19 cellular contexts compared by ENCODE assay signal in the genomic region with DNA sequence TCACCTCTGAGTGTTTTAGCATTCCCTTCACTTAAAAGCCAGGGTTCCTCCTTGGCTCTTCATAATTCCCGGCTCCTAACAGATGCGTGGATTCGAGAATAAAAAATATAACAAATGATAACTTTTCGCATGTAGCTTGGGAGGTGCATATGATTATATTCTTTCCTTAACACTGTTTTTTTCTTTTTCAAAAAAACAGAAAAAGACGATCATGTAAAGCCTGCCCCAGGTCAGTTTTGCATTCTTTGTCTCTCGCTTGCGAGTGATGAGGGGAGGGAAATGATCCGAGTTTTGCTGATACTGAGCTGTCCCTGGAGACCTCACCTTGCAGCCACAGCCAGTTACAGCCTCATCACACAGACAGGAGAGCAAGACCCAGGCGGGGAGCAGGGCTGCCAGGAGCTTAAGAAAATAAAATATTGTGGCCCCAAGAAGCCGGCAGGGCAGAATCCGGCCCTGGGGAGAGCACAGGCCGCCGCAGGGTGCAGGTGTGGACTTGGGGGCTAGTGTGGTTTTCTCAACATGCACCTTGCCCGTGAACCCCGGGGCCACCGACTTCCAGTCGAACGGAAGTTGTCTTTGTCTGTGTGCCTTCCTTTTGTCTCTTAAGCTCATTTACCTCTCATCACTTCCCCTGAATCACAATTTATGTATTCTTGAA.
DNase-seq lines count a peak whose midpoint lies in the region; ATAC-seq and TF ChIP-seq lines count a peak whose summit lies in the region.
"Had no signal": no experiment of that assay in that cellular context is flagged by ENCODE, and none has a peak within 500 bp of the region (broad histone marks: within the 10 kb centered on the region; RNA-seq: fewer than 3 reads in every experiment).

No MANE protein-coding gene starts in this region.

- TF ChIP-seq CTCF in left lung (IDR thresholded peaks at IDR 0.05) (no peak), suprapubic skin (IDR thresholded peaks at IDR 0.05) (no peak), right atrium auricular region (IDR thresholded peaks at IDR 0.05) (no peak)

- no peak overlapping the region for H3K4me3 ChIP-seq in left lung
- H3K4me3 ChIP-seq in suprapubic skin, result no peak overlapping the region
- H3K4me3 ChIP-seq in right atrium auricular region, result no peak overlapping the region
- H3K4me3 ChIP-seq: A549 had no signal

- TF ChIP-seq EP300 in suprapubic skin (IDR thresholded peaks at IDR 0.05), result no peak

- H3K36me3 ChIP-seq in left lung (no peaks in the 10 kb centered on the region), suprapubic skin (no peaks in the 10 kb centered on the region), right atrium auricular region (no peaks in the 10 kb centered on the region)

- H3K27ac ChIP-seq in left lung (no peak overlapping the region), suprapubic skin (no peak overlapping the region), right atrium auricular region (no peak overlapping the region)
- H3K27ac ChIP-seq: 22Rv1, A549, C4-2B, HL-60 had no signal

- TF ChIP-seq POLR2A in suprapubic skin (IDR thresholded peaks at IDR 0.05), result no peak

- peak; percentile 14 for DNase-seq in activated effector memory CD4-positive, alpha-beta T cell treated with anti-CD3 and anti-CD28 coated beads, Interleukin-2, amount 50 U/mL, for 16 hours
- DNase-seq in activated effector memory CD4-positive, alpha-beta T cell treated with Interleukin-2 at 50 U/mL for 16 hours, result no peak
- DNase-seq in left lung (peak; percentile 14 to 54), posterior vena cava (ENCODE audit: low spot score) (peak; percentile 66), suprapubic skin (ENCODE audit: low spot score in 2 of 2) (peak; percentile 45 to 53), right atrium auricular region (ENCODE audit: low spot score) (no peak), HuH-7 (ENCODE audit: low spot score) (no peak), NCI-H2196 treated with DMSO at 0.1 percent for 48 hours (lab: John Stamatoyannopoulos, UW; ENCODE audit: unreplicated experiment) (no peak)
- DNase-seq: AML-193; CD4-positive, alpha-beta T cell; GOT3; H7; HFFc6 had no signal

- H3K4me1 ChIP-seq in left lung (no peaks in the 10 kb centered on the region), suprapubic skin (no peaks in the 10 kb centered on the region), right atrium auricular region (no peaks in the 10 kb centered on the region)
- H3K4me1 ChIP-seq: A549, Caco-2 had no signal

- intact Hi-C loops in left lung (cut with DNase I), result no loop called here
- intact Hi-C loops in posterior vena cava (cut with DNase I), result loop anchor here in 1 of 2 donors (10.0 kb wide), 1 partner anchor 61 kb away; no protein-coding TSS in a partner anchor

- H3K9me3 ChIP-seq in left lung (peaks cover 0 to 9% of the 10 kb centered on the region in 2 donors), suprapubic skin (no peaks in the 10 kb centered on the region), right atrium auricular region (no peaks in the 10 kb centered on the region)
- H3K9me3 ChIP-seq: A549, Caco-2 had no signal

- H3K27me3 ChIP-seq in left lung, result peaks cover 0 to 66% of the 10 kb centered on the region in 2 donors
- H3K27me3 ChIP-seq in suprapubic skin, result peaks cover 37% of the 10 kb centered on the region
- no peaks in the 10 kb centered on the region for H3K27me3 ChIP-seq in right atrium auricular region

- WGBS in suprapubic skin, result 84% methylated on average over 18 of the region's 18 CpGs

- no peak for ATAC-seq in left lung
- ATAC-seq: A549, HCT116 had no signal

Comparison
In these comparisons a context has a peak if more than half of its experiments do, and no peak if none do; other contexts are left out.
1. DNase-seq: peak in activated effector memory CD4-positive, alpha-beta T cell treated with anti-CD3 and anti-CD28 coated beads, Interleukin-2, amount 50 U/mL, for 16 hours (single experiment), left lung (2 of 2), posterior vena cava (single experiment) and suprapubic skin (2 of 2); none in activated effector memory CD4-positive, alpha-beta T cell treated with Interleukin-2 at 50 U/mL for 16 hours (single experiment), right atrium auricular region (single experiment), HuH-7 (single experiment) and NCI-H2196 treated with DMSO at 0.1 percent for 48 hours (single experiment).